Comparison of ENCODE assay signal across 15 cellular contexts in genomic region chr10:74394416-74394969, GRCh38.
"Had no signal": no experiment of that assay in that cellular context is flagged by ENCODE, and none has a peak within 500 bp of the region (broad histone marks: within the 10 kb centered on the region; RNA-seq: fewer than 3 reads in every experiment).

No MANE protein-coding gene starts in this region.

- FAIRE-seq: islet of Langerhans had no signal

- H3K9me3 ChIP-seq: gastroesophageal sphincter, ovary, sigmoid colon, spleen had no signal

- H2AFZ ChIP-seq: neural progenitor cell had no signal

- H3K4me1 ChIP-seq: gastroesophageal sphincter, neural progenitor cell, sigmoid colon had no signal

- H3K4me2 ChIP-seq: neural progenitor cell had no signal

- DNase-seq: activated CD4-positive, CD25-positive, alpha-beta regulatory T cell treated with anti-CD3 and anti-CD28 coated beads, Interleukin-2, amount 50 U/mL, for 72 hours; activated naive CD4-positive, alpha-beta T cell; activated naive CD8-positive, alpha-beta T cell treated with anti-CD3 and anti-CD28 coated beads, Interleukin-2, amount 10 ng/mL, durations not matched to agents 7 days and 5 days; activated T-cell treated with anti-CD3 and anti-CD28 coated beads for 4 hours; aorta; cortex of kidney; effector CD4-positive, alpha-beta T cell; naive B cell; ovary; sigmoid colon; spleen; stimulated activated naive CD8-positive, alpha-beta T cell treated with anti-CD3 and anti-CD28 coated beads, Interleukin-15, amount 100 ng/mL, for 72 hours had no signal

- H3K27me3 ChIP-seq: gastroesophageal sphincter, neural progenitor cell, ovary, sigmoid colon, spleen had no signal

- H3K9ac ChIP-seq: neural progenitor cell had no signal

- H3K27ac ChIP-seq: gastroesophageal sphincter, neural progenitor cell, ovary, sigmoid colon, spleen had no signal

- H3K36me3 ChIP-seq: gastroesophageal sphincter, neural progenitor cell, ovary had no signal

- H3K4me3 ChIP-seq: gastroesophageal sphincter, neural progenitor cell, ovary, sigmoid colon, spleen had no signal
